32 cellular contexts compared by ENCODE assay signal in the genomic region with DNA sequence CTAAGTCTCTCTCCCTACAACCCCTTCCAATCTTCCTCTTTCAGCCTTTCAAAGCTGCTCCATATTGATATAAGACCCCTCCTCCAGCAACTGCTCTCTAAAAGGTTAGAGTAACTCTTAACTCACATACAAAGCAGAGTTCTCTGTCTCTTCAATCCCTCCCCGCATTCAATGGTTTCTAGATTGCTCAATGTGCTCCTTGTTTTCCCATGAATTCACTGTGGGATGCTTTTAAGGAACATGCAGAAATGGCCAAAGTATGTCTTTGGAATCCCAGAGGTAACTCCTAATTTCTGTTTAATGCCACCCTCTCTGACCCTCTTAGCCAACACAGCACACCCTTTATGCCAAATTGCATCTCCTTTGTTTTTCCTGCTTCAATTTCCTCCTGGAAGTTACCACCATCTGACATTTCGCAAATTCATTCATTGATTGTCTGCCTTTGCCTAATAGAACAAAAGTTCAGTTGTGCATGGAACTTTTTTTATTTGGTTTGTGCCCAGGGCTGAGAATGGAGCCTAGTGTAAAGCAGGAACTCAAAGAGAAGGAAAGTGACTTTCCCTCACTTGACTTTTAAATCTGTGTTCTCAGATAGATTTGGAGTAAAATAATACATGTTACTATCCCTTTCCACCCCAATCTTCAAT.
"Had no signal": no experiment of that assay in that cellular context is flagged by ENCODE, and none has a peak within 500 bp of the region (broad histone marks: within the 10 kb centered on the region; RNA-seq: fewer than 3 reads in every experiment).

No MANE protein-coding gene starts in this region.

- FAIRE-seq: colon, endometrium, endothelial cell of umbilical vein, frontal cortex had no signal

- H3K27me3 ChIP-seq: adrenal gland, body of pancreas, esophagus squamous epithelium, heart left ventricle had no signal

- H3K27ac ChIP-seq: adrenal gland, body of pancreas, epithelial cell of prostate, esophagus squamous epithelium, heart left ventricle, WERI-Rb-1 had no signal

- H3K4me3 ChIP-seq: adrenal gland, body of pancreas, esophagus squamous epithelium, heart left ventricle had no signal

- H3K4me1 ChIP-seq: adrenal gland, body of pancreas, esophagus squamous epithelium, heart left ventricle had no signal

- ATAC-seq: activated CD4-positive, CD25-positive, alpha-beta regulatory T cell treated with anti-CD3 and anti-CD28 coated beads, Interleukin-2, amount 50 U/mL, for 24 hours; activated CD8-positive, alpha-beta memory T cell treated with anti-CD3 and anti-CD28 coated beads, Interleukin-2, amount 10 ng/mL, durations not matched to agents 7 days and 5 days; activated CD8-positive, alpha-beta T cell treated with anti-CD3 and anti-CD28 coated beads, Interleukin-2, amount 10 ng/mL, durations not matched to agents 7 days and 5 days; activated naive CD8-positive, alpha-beta T cell treated with anti-CD3 and anti-CD28 coated beads, Interleukin-2, amount 50 U/mL, for 24 hours; body of pancreas; heart left ventricle; T-helper 17 cell had no signal

- DNase-seq: activated B cell treated with CpG ODN at 0.5 μM for 24 hours; activated CD4-positive, alpha-beta memory T cell treated with anti-CD3 and anti-CD28 coated beads for 36 hours; activated CD4-positive, alpha-beta T cell treated with anti-CD3 and anti-CD28 coated beads, Interleukin-2, amount 10 ng/mL, durations not matched to agents 24 days and 14 days; activated CD8-positive, alpha-beta memory T cell treated with anti-CD3 and anti-CD28 coated beads, Interleukin-2, amount 10 ng/mL, durations not matched to agents 7 days and 5 days; activated CD8-positive, alpha-beta memory T cell treated with anti-CD3 and anti-CD28 coated beads, Interleukin-2, amount 50 U/mL, for 4 hours; activated CD8-positive, alpha-beta T cell treated with anti-CD3 and anti-CD28 coated beads, Interleukin-2, amount 10 ng/mL, durations not matched to agents 7 days and 5 days; activated effector memory CD4-positive, alpha-beta T cell treated with anti-CD3 and anti-CD28 coated beads, Interleukin-2, amount 50 U/mL, for 16 hours; activated naive CD4-positive, alpha-beta T cell treated with anti-CD3 and anti-CD28 coated beads for 36 hours; activated naive CD8-positive, alpha-beta T cell treated with anti-CD3 and anti-CD28 coated beads for 36 hours; activated naive CD8-positive, alpha-beta T cell treated with anti-CD3 and anti-CD28 coated beads, Interleukin-2, amount 50 U/mL, for 24 hours; activated T-cell treated with anti-CD3 and anti-CD28 coated beads, Interleukin-2, amount 50 U/mL, for 1 hour; activated T-cell treated with anti-CD3 and anti-CD28 coated beads, Interleukin-2, amount 50 U/mL, for 48 hours; adrenal gland; amygdala; aorta; body of pancreas; caudate nucleus; cortex of kidney; effector CD8-positive, alpha-beta T cell; esophagus squamous epithelium; glutamatergic neuron; heart left ventricle; T-helper 1 cell; T-helper 17 cell; T1000; WERI-Rb-1 had no signal

- H3K36me3 ChIP-seq: adrenal gland, esophagus squamous epithelium, heart left ventricle, WERI-Rb-1 had no signal

- H3K9me3 ChIP-seq: adrenal gland, body of pancreas, esophagus squamous epithelium, heart left ventricle had no signal
